In the genomic region with DNA sequence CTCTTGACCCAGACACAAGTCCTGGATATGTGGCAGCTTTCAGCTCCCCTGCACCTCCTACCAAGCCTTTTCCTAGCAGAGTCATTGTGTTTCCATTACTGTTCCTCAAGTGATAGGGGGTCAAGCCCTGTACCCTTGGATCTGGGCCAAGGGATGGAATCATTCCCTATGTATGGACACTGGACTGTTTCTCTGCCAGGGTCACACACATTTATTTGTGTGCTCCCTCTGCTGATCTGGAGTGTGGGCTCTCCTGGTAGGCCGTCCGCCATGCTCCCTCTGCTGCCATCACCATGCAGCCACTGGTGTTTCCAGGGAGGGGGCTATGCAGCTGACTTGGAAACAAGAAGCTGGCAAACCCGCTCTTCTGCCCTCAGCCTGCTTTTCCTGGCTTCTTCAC, we compare ENCODE assay signal across 17 cellular contexts. TPM values are rescaled to one million over a fixed set of nuclear protein-coding genes. Genes with fewer than 3 reads are reported as not detected.
DNase-seq lines count a peak whose midpoint lies in the region; ATAC-seq, FAIRE-seq and TF ChIP-seq lines count a peak whose summit lies in the region.
"Had no signal": no experiment of that assay in that cellular context is flagged by ENCODE, and none has a peak within 500 bp of the region (broad histone marks: within the 10 kb centered on the region; RNA-seq: fewer than 3 reads in every experiment).

No MANE protein-coding gene starts in this region.

- H3K27ac ChIP-seq in left ventricle myocardium inferior (replicated peaks) = no peak overlapping the region
- no peak overlapping the region for H3K27ac ChIP-seq in K562 (ENCODE audit: extremely low read depth, low read depth, low read length)
- H3K27ac ChIP-seq: A549, HL-60 had no signal

- CTCF ChIA-PET in K562 (lab: Yijun Ruan, JAX; ENCODE audit: low intra/inter-chr PET ratio) = no interaction called here
- CTCF ChIA-PET in activated CD8-positive, alpha-beta T cell treated with anti-CD3 and anti-CD28 coated beads for 36 hours (lab: Charles Lee) = interaction anchor here (1.6 kb wide), 1 partner anchor 9 kb away, joined by 5 read pairs; a partner anchor contains a TSS

- FAIRE-seq in K562 (lab: Jason Lieb, UNC) = no peak
- FAIRE-seq: A549, H1 had no signal

- H2AFZ ChIP-seq in K562 (ENCODE audit: low read depth, low read length) = no peak overlapping the region

- H4K20me1 ChIP-seq in K562 (replicated peaks; ENCODE audit: control insufficient read depth, insufficient read depth, low read length) = no peaks in the 10 kb centered on the region

- H3K4me3 Mint-ChIP-seq in naive B cell = peak overlapping the region in 1 of 8 donors; percentile 35
- no peak overlapping the region for H3K4me3 Mint-ChIP-seq in activated CD8-positive, alpha-beta T cell treated with anti-CD3 and anti-CD28 coated beads for 36 hours
- H3K4me3 Mint-ChIP-seq: CD14-positive monocyte; CD8-positive, alpha-beta memory T cell had no signal

- no peak overlapping the region for H3K4me2 ChIP-seq in K562 (ENCODE audit: insufficient read depth, low read length)
- H3K4me2 ChIP-seq: A549 had no signal

- no peaks in the 10 kb centered on the region for H3K9me3 Mint-ChIP-seq in naive B cell
- H3K9me3 Mint-ChIP-seq in activated CD8-positive, alpha-beta T cell treated with anti-CD3 and anti-CD28 coated beads for 36 hours = no peaks in the 10 kb centered on the region
- H3K9me3 Mint-ChIP-seq: CD14-positive monocyte; CD8-positive, alpha-beta memory T cell had no signal

- no peak for TF ChIP-seq CTCF in left ventricle myocardium inferior (IDR thresholded peaks at IDR 0.05; ENCODE audit: borderline replicate concordance)
- TF ChIP-seq CTCF in K562 (IDR thresholded peaks at IDR 0.05 in 2 of 3, conservative IDR thresholded peaks at IDR 0.05 in 1 of 3; ENCODE audit: insufficient read depth in 2 of 3, low read depth in 1 of 3, low read length in 3 of 3) = no peak
- TF ChIP-seq CTCF in omental fat pad (IDR thresholded peaks at IDR 0.05) = no peak
- no peak for TF ChIP-seq CTCF in activated CD8-positive, alpha-beta T cell treated with anti-CD3 and anti-CD28 coated beads for 36 hours (IDR thresholded peaks at IDR 0.05)

- POLR2A ChIA-PET in K562 (lab: Yijun Ruan, JAX) = no interaction called here
- POLR2A ChIA-PET in activated CD8-positive, alpha-beta T cell treated with anti-CD3 and anti-CD28 coated beads for 36 hours (lab: Charles Lee) = no interaction called here

- TF ChIP-seq POLR2A in K562 (conservative IDR thresholded peaks at IDR 0.05) = no peak

- no peak for TF ChIP-seq RAD21 in K562 (CRISPR knock-in tag; conservative IDR thresholded peaks at IDR 0.05 in 1 of 2, IDR thresholded peaks at IDR 0.05 in 1 of 2)

- H3K79me2 ChIP-seq in K562 (ENCODE audit: control insufficient read depth, insufficient read depth, low read length) = no peaks in the 10 kb centered on the region

- no TSS peak for BruUV-seq in K562 (replicated peaks; lab: Mats Ljungman, UMichigan)

- in situ Hi-C loops in K562 (cut with MboI) = no loop called here

- WGBS in K562 (ENCODE audit: insufficient coverage, low coverage, missing lambda C conversion rate) = 88% methylated on average over 3 of the region's 3 CpGs

- H3K36me3 ChIP-seq in left ventricle myocardium inferior (peaks cover 40% of the 10 kb centered on the region), K562 (ENCODE audit: control insufficient read depth, insufficient read depth, low read length) (peaks cover 9% of the 10 kb centered on the region; the same call in 1 of the 3 replicates)

- H3K4me3 ChIP-seq in left ventricle myocardium inferior (no peak overlapping the region), K562 (no peak overlapping the region)
- H3K4me3 ChIP-seq: A549, HAP-1 had no signal

- no peak for TF ChIP-seq EP300 in K562 (IDR thresholded peaks at IDR 0.05; ENCODE audit: low read length)

- H3K9me3 ChIP-seq in left ventricle myocardium inferior (replicated peaks) (no peaks in the 10 kb centered on the region), K562 (replicated peaks; ENCODE audit: control insufficient read depth, insufficient read depth, low read depth, low read length) (no peaks in the 10 kb centered on the region)
- H3K9me3 ChIP-seq: A549, Caco-2, HAP-1 had no signal

- peaks cover 51 to 57% (median 56%) of the 10 kb centered on the region in 3 donors for H3K4me1 Mint-ChIP-seq in naive B cell
- H3K4me1 Mint-ChIP-seq in activated CD8-positive, alpha-beta T cell treated with anti-CD3 and anti-CD28 coated beads for 36 hours (ENCODE audit: low read depth) = peaks cover 9% of the 10 kb centered on the region

- no peaks in the 10 kb centered on the region for H3K27me3 Mint-ChIP-seq in naive B cell
- H3K27me3 Mint-ChIP-seq in activated CD8-positive, alpha-beta T cell treated with anti-CD3 and anti-CD28 coated beads for 36 hours = no peaks in the 10 kb centered on the region
- H3K27me3 Mint-ChIP-seq: CD8-positive, alpha-beta memory T cell had no signal

- no peaks in the 10 kb centered on the region for H3K27me3 ChIP-seq in left ventricle myocardium inferior (ENCODE audit: low read depth)
- no peaks in the 10 kb centered on the region for H3K27me3 ChIP-seq in K562 (ENCODE audit: control insufficient read depth in 2 of 2, insufficient read depth in 2 of 2, low read length in 2 of 2)

- H3K4me1 ChIP-seq in left ventricle myocardium inferior (peaks cover 29% of the 10 kb centered on the region), K562 (replicated peaks in 1 of 2; ENCODE audit: control insufficient read depth in 2 of 2, insufficient read depth in 2 of 2, low read length in 2 of 2) (no peaks in the 10 kb centered on the region)
- H3K4me1 ChIP-seq: Caco-2, HAP-1 had no signal

- no peaks in the 10 kb centered on the region for H3K9me1 ChIP-seq in K562 (ENCODE audit: control insufficient read depth, insufficient read depth, low read length)

- peak; percentile 16 for ATAC-seq in left ventricle myocardium superior
- no peak for ATAC-seq in K562
- ATAC-seq in naive B cell (ENCODE audit: low read depth in 2 of 2) = no peak
- no peak for ATAC-seq in HG02763 (IDR thresholded peaks at IDR 0.05; ENCODE audit: unreplicated experiment)
- ATAC-seq in omental fat pad (ENCODE audit: low FRiP score) = no peak
- ATAC-seq in activated CD8-positive, alpha-beta T cell treated with anti-CD3 and anti-CD28 coated beads for 36 hours = no peak
- ATAC-seq: A549 had no signal

- peaks cover 18 to 51% of the 10 kb centered on the region in 2 donors for H3K36me3 Mint-ChIP-seq in naive B cell
- H3K36me3 Mint-ChIP-seq in activated CD8-positive, alpha-beta T cell treated with anti-CD3 and anti-CD28 coated beads for 36 hours (ENCODE audit: low read depth) = peaks cover 4% of the 10 kb centered on the region

- peak overlapping the region; percentile 10 to 85 (median 76) for H3K27ac Mint-ChIP-seq in naive B cell
- H3K27ac Mint-ChIP-seq in activated CD8-positive, alpha-beta T cell treated with anti-CD3 and anti-CD28 coated beads for 36 hours = no peak overlapping the region
- H3K27ac Mint-ChIP-seq: CD8-positive, alpha-beta memory T cell had no signal

- no peak overlapping the region for H3K9ac ChIP-seq in K562 (ENCODE audit: insufficient read depth in 1 of 2, low read depth in 2 of 2, low read length in 2 of 2)

- intact Hi-C loops in left ventricle myocardium superior (cut with micrococcal nuclease) = no loop called here
- intact Hi-C loops in left ventricle myocardium inferior (cut with micrococcal nuclease) = no loop called here
- intact Hi-C loops in K562 (cut with micrococcal nuclease) = no loop called here
- intact Hi-C loops in activated CD8-positive, alpha-beta T cell treated with anti-CD3 and anti-CD28 coated beads for 36 hours (cut with micrococcal nuclease) = no loop called here

- no peak for DNase-seq in left ventricle myocardium superior
- DNase-seq in left ventricle myocardium inferior = no peak
- no peak for DNase-seq in K562 (ENCODE audit: extremely low read depth in 1 of 4, low spot score in 3 of 4)
- DNase-seq in naive B cell = no peak
- no peak for DNase-seq in omental fat pad (ENCODE audit: low spot score)
- no peak for DNase-seq in activated CD8-positive, alpha-beta T cell treated with anti-CD3 and anti-CD28 coated beads for 36 hours
- DNase-seq: Caco-2; CD8-positive, alpha-beta memory T cell; GF-D8 had no signal

RNA-seq across cellular contexts. Expression of a gene that starts 9.5 kb away (rescaled TPM):
- total RNA-seq in left ventricle myocardium superior (32.1 TPM), left ventricle myocardium inferior (35.4 TPM), K562 (2014; rRNA removed) (9.9 and 12.4 TPM in 2 replicates), K562 (2014; rRNA removed; fragmentation: Illumina TruSeq; extraction: Trizol) (11.9 and 12.3 TPM in 2 replicates), K562 (2015; rRNA removed; fragmentation: Illumina TruSeq; extraction: Trizol) (34.0 and 36.0 TPM in 2 replicates), K562 (2021) (13.2 and 14.4 TPM in 2 replicates), omental fat pad (10 to 100 TPM; 26.6 to 62.6 (median 27.9) TPM)
- 6.6 and 8.0 TPM in 2 replicates for total RNA-seq in K562 (2011; cell fraction: chromatin; rRNA removed; ENCODE audit: low replicate concordance)
- total RNA-seq in K562 (2011; cell fraction: nucleolus; rRNA removed) = 8.3 and 9.7 TPM in 2 replicates
- 9.1 and 11.3 TPM in 2 replicates for total RNA-seq in K562 (2011; cell fraction: nucleoplasm; rRNA removed)
- polyA plus RNA-seq in K562 (2011; rRNA removed) (5.8 and 9.1 TPM in 2 replicates), K562 (2014; fragmentation: Illumina TruSeq; extraction: Trizol) (10.6 and 11.1 TPM in 2 replicates), K562 (2014; fragmentation: Nextera tagmentation; extraction: Ambion mirVana) (1 to 10 TPM; 7.1 to 10.0 TPM), K562 (2014; rRNA removed) (7.3 TPM in 2 replicates), naive B cell (ENCODE audit: low read depth in 6 of 6) (10 to 100 TPM; 37.6 to 74.5 (median 53.4) TPM)
- 5.6 and 8.0 TPM in 2 replicates for polyA plus RNA-seq in K562 (2011; cell fraction: cytosol; rRNA removed)
- 2.5 and 3.4 TPM in 2 replicates for polyA plus RNA-seq in K562 (2011; cell fraction: nucleus; rRNA removed)
- polyA plus RNA-seq in K562 (2012) = 18.5 and 29.7 TPM in 2 replicates
- polyA minus RNA-seq in K562 (2011; rRNA and poly(A)+ RNA removed) = 10.4 and 13.3 TPM in 2 replicates
- 6.2 and 9.7 TPM in 2 replicates for polyA minus RNA-seq in K562 (2011; cell fraction: cytosol; rRNA and poly(A)+ RNA removed)
- 1.2 and 3.4 TPM in 2 replicates for polyA minus RNA-seq in K562 (2011; cell fraction: nucleus; rRNA and poly(A)+ RNA removed)
- total RNA-seq in activated CD8-positive, alpha-beta T cell treated with anti-CD3 and anti-CD28 coated beads for 36 hours = 10 to 100 TPM; 13.3 to 13.7 TPM

RNA-seq across cellular contexts. Expression of a gene that starts 38.6 kb away (rescaled TPM):
- total RNA-seq in left ventricle myocardium superior (178 TPM), left ventricle myocardium inferior (167 TPM), K562 (2014; rRNA removed) (8.0 and 10.7 TPM in 2 replicates), K562 (2014; rRNA removed; fragmentation: Illumina TruSeq; extraction: Trizol) (7.2 and 7.3 TPM in 2 replicates), K562 (2015; rRNA removed; fragmentation: Illumina TruSeq; extraction: Trizol) (10.4 and 10.6 TPM in 2 replicates), K562 (2021) (7.5 and 7.6 TPM in 2 replicates), omental fat pad (100 to 1,000 TPM; 118 to 287 (median 228) TPM)
- 4.2 and 7.7 TPM in 2 replicates for total RNA-seq in K562 (2011; cell fraction: chromatin; rRNA removed; ENCODE audit: low replicate concordance)
- 3.7 and 3.8 TPM in 2 replicates for total RNA-seq in K562 (2011; cell fraction: nucleolus; rRNA removed)
- total RNA-seq in K562 (2011; cell fraction: nucleoplasm; rRNA removed) = 5.5 and 8.5 TPM in 2 replicates
- polyA plus RNA-seq in K562 (2011; rRNA removed) (11.5 and 12.2 TPM in 2 replicates), K562 (2014; fragmentation: Illumina TruSeq; extraction: Trizol) (9.6 and 11.1 TPM in 2 replicates), K562 (2014; fragmentation: Nextera tagmentation; extraction: Ambion mirVana) (1 to 10 TPM in 1 of 2 experiments, under 1 TPM in 1; 0.65 to 1.5 TPM), K562 (2014; rRNA removed) (6.6 and 7.2 TPM in 2 replicates), naive B cell (ENCODE audit: low read depth in 6 of 6) (100 to 1,000 TPM in 3 of 6 donors, 10 to 100 TPM in 3; 76.4 to 143 (median 98.1) TPM)
- 8.8 and 11.5 TPM in 2 replicates for polyA plus RNA-seq in K562 (2011; cell fraction: cytosol; rRNA removed)
- polyA plus RNA-seq in K562 (2011; cell fraction: nucleus; rRNA removed) = 4.4 and 4.6 TPM in 2 replicates
- polyA plus RNA-seq in K562 (2012) = 10.4 and 12.9 TPM in 2 replicates
- 8.0 and 8.5 TPM in 2 replicates for polyA minus RNA-seq in K562 (2011; rRNA and poly(A)+ RNA removed)
- 3.7 and 3.9 TPM in 2 replicates for polyA minus RNA-seq in K562 (2011; cell fraction: cytosol; rRNA and poly(A)+ RNA removed)
- polyA minus RNA-seq in K562 (2011; cell fraction: nucleus; rRNA and poly(A)+ RNA removed) = 1.8 and 3.9 TPM in 2 replicates
- total RNA-seq in activated CD8-positive, alpha-beta T cell treated with anti-CD3 and anti-CD28 coated beads for 36 hours = 10 to 100 TPM; 33.0 to 34.5 TPM

RNA-seq across cellular contexts. Expression of a gene that starts 41.0 kb away (rescaled TPM):
- total RNA-seq in left ventricle myocardium superior (not detected), left ventricle myocardium inferior (not detected), K562 (2014; rRNA removed) (not detected in 2 replicates), K562 (2014; rRNA removed; fragmentation: Illumina TruSeq; extraction: Trizol) (not detected in 2 replicates), K562 (2015; rRNA removed; fragmentation: Illumina TruSeq; extraction: Trizol) (not detected in 2 replicates), K562 (2021) (not detected in 2 replicates), omental fat pad (not detected)
- not detected in 2 replicates for total RNA-seq in K562 (2011; cell fraction: chromatin; rRNA removed; ENCODE audit: low replicate concordance)
- not detected in 2 replicates for total RNA-seq in K562 (2011; cell fraction: nucleolus; rRNA removed)
- total RNA-seq in K562 (2011; cell fraction: nucleoplasm; rRNA removed) = not detected in 2 replicates
- polyA plus RNA-seq in K562 (2011; rRNA removed) (not detected in 2 replicates), K562 (2014; fragmentation: Illumina TruSeq; extraction: Trizol) (not detected in 2 replicates), K562 (2014; fragmentation: Nextera tagmentation; extraction: Ambion mirVana) (not detected), K562 (2014; rRNA removed) (not detected in 2 replicates), naive B cell (ENCODE audit: low read depth in 6 of 6) (under 1 TPM in 1 of 6 donors, not detected in 5; 0.26 TPM)
- polyA plus RNA-seq in K562 (2011; cell fraction: cytosol; rRNA removed) = not detected in 2 replicates
- polyA plus RNA-seq in K562 (2011; cell fraction: nucleus; rRNA removed) = not detected in 2 replicates
- polyA plus RNA-seq in K562 (2012) = not detected in 2 replicates
- not detected in 2 replicates for polyA minus RNA-seq in K562 (2011; rRNA and poly(A)+ RNA removed)
- polyA minus RNA-seq in K562 (2011; cell fraction: cytosol; rRNA and poly(A)+ RNA removed) = not detected in 2 replicates
- not detected in 2 replicates for polyA minus RNA-seq in K562 (2011; cell fraction: nucleus; rRNA and poly(A)+ RNA removed)
- total RNA-seq in activated CD8-positive, alpha-beta T cell treated with anti-CD3 and anti-CD28 coated beads for 36 hours = not detected
- total RNA-seq: Caco-2; CD8-positive, alpha-beta memory T cell; H1 had no signal
- polyA plus RNA-seq: A549; AG04450; BJ; CD14-positive monocyte; CD8-positive, alpha-beta memory T cell; H1 had no signal
